ENCODE assay signal across 8 cellular contexts in genomic region chr11:62337682-62338181, GRCh38. TPM values are rescaled to one million over a fixed set of nuclear protein-coding genes. Genes with fewer than 3 reads are reported as not detected.
A peak's percentile ranks its signal among the peaks of the same experiment; 100 is the strongest.
DNase-seq lines count a peak whose midpoint lies in the region; TF ChIP-seq lines count a peak whose summit lies in the region.

No MANE protein-coding gene starts in this region.

- H3K27me3 Mint-ChIP-seq in activated CD4-positive, alpha-beta T cell treated with anti-CD3 and anti-CD28 coated beads, Interleukin-2, amount 10 ng/mL, durations not matched to agents 24 days and 14 days = peaks cover 33% of the 10 kb centered on the region

- H3K79me2 ChIP-seq in fibroblast of lung (ENCODE audit: control insufficient read depth, insufficient read depth, low read length) (no peaks in the 10 kb centered on the region), neural cell (replicated peaks; ENCODE audit: insufficient read depth, low read length) (no peaks in the 10 kb centered on the region), Karpas-422 (ENCODE audit: low read length) (no peaks in the 10 kb centered on the region)

- intact Hi-C loops in activated CD4-positive, alpha-beta T cell treated with anti-CD3 and anti-CD28 coated beads, Interleukin-2, amount 10 ng/mL, durations not matched to agents 24 days and 14 days (cut with micrococcal nuclease) = no loop called here

- no peaks in the 10 kb centered on the region for H4K20me1 ChIP-seq in fibroblast of lung (ENCODE audit: control insufficient read depth, extremely low read depth, insufficient read depth, low read length)
- no peaks in the 10 kb centered on the region for H4K20me1 ChIP-seq in neural cell (ENCODE audit: insufficient read depth)
- no peaks in the 10 kb centered on the region for H4K20me1 ChIP-seq in Karpas-422 (ENCODE audit: insufficient read depth, low read depth, low read length)

- H3K4me2 ChIP-seq in fibroblast of lung (ENCODE audit: extremely low read depth, insufficient read depth, low read length) = peak overlapping the region; percentile 77
- H3K4me2 ChIP-seq in neural cell (ENCODE audit: low read length) = peak overlapping the region; percentile 51
- H3K4me2 ChIP-seq in Karpas-422 (ENCODE audit: low read depth, low read length, poor library complexity, severe bottlenecking) = no peak overlapping the region

- H3K4me3 ChIP-seq in fibroblast of lung (replicated peaks in 1 of 4; ENCODE audit: control extremely low read depth in 1 of 4, insufficient read depth in 1 of 4, low read depth in 3 of 4, low read length in 4 of 4) (peak overlapping the region; percentile 47 to 65 (median 60)), neural cell (ENCODE audit: low read length) (peak overlapping the region; percentile 82), Karpas-422 (ENCODE audit: low read length) (no peak overlapping the region)

- no peaks in the 10 kb centered on the region for H3F3A ChIP-seq in neural cell (ENCODE audit: insufficient read depth, low read length, poor library complexity, severe bottlenecking)

- peak; percentile 27 for DNase-seq in DMS79 (lab: John Stamatoyannopoulos, UW)
- peak; percentile 17 for DNase-seq in HPDE6-E6E7 (ENCODE audit: extremely low spot score)
- DNase-seq in activated CD4-positive, alpha-beta T cell treated with anti-CD3 and anti-CD28 coated beads, Interleukin-2, amount 10 ng/mL, durations not matched to agents 24 days and 14 days = no peak
- peak in 1 of 2 donors; percentile 7 for DNase-seq in fibroblast of lung (ENCODE audit: low read depth in 2 of 2)
- no peak for DNase-seq in Karpas-422
- no peak for DNase-seq in GM10248 (ENCODE audit: extremely low spot score)
- DNase-seq in stimulated activated naive CD4-positive, alpha-beta T cell treated with Interleukin-2 at 50 U/mL for 16 hours (lab: John Stamatoyannopoulos, UW) = no peak

- TF ChIP-seq CTCF in fibroblast of lung (conservative IDR thresholded peaks at IDR 0.05 in 1 of 2, IDR thresholded peaks at IDR 0.05 in 1 of 2; ENCODE audit: low read depth in 1 of 2, low read length in 2 of 2) (no peak), neural cell (IDR thresholded peaks at IDR 0.05; ENCODE audit: poor library complexity, severe bottlenecking) (no peak), GM10248 (IDR thresholded peaks at IDR 0.05; ENCODE audit: control extremely low read depth, extremely low read depth, low read depth, missing control alignments) (no peak)

- H3K4me1 ChIP-seq in fibroblast of lung (ENCODE audit: control insufficient read depth, extremely low read depth, insufficient read depth, low read length) (peaks cover 2% of the 10 kb centered on the region), Karpas-422 (ENCODE audit: low read length) (no peaks in the 10 kb centered on the region)

- CTCF ChIA-PET in GM10248 (lab: Yijun Ruan, JAX) = interaction anchor here (0.8 to 1.2 kb wide), 4 partner anchors 15 to 40 kb away, joined by 3 to 4 read pairs (median 3); no protein-coding TSS in a partner anchor

- H2AFZ ChIP-seq in fibroblast of lung (ENCODE audit: low read length) (peak overlapping the region; percentile 68), neural cell (ENCODE audit: low read depth, low read length) (peak overlapping the region; percentile 93), Karpas-422 (ENCODE audit: low read length) (no peak overlapping the region)

- POLR2A ChIA-PET in GM10248 (lab: Yijun Ruan, JAX) = no interaction called here

- no peak for TF ChIP-seq EP300 in neural cell (conservative IDR thresholded peaks at IDR 0.05; ENCODE audit: poor library complexity, severe bottlenecking)

- no peak for TF ChIP-seq RAD21 in neural cell (conservative IDR thresholded peaks at IDR 0.05)

- H3K36me3 Mint-ChIP-seq in activated CD4-positive, alpha-beta T cell treated with anti-CD3 and anti-CD28 coated beads, Interleukin-2, amount 10 ng/mL, durations not matched to agents 24 days and 14 days (ENCODE audit: low read depth) = peaks cover 4% of the 10 kb centered on the region

- H3K9me2 ChIP-seq in neural cell (ENCODE audit: insufficient read depth, low read length) (no peaks in the 10 kb centered on the region), Karpas-422 (replicated peaks; ENCODE audit: insufficient read depth, low read length) (no peaks in the 10 kb centered on the region)

- H3K36me3 ChIP-seq in fibroblast of lung (ENCODE audit: control insufficient read depth, insufficient read depth, low read length) (no peaks in the 10 kb centered on the region), neural cell (ENCODE audit: insufficient read depth, low read length) (peaks cover 6% of the 10 kb centered on the region), Karpas-422 (ENCODE audit: insufficient read depth, low read length) (no peaks in the 10 kb centered on the region)

- H3K9me3 Mint-ChIP-seq in activated CD4-positive, alpha-beta T cell treated with anti-CD3 and anti-CD28 coated beads, Interleukin-2, amount 10 ng/mL, durations not matched to agents 24 days and 14 days = no peaks in the 10 kb centered on the region

- H3K27me3 ChIP-seq in fibroblast of lung (ENCODE audit: control insufficient read depth, insufficient read depth, low read length) (peaks cover 6% of the 10 kb centered on the region), neural cell (ENCODE audit: insufficient read depth, low read depth, low read length) (no peaks in the 10 kb centered on the region), Karpas-422 (ENCODE audit: low read length) (no peaks in the 10 kb centered on the region)

- H3K9me3 ChIP-seq in fibroblast of lung (ENCODE audit: control insufficient read depth, insufficient read depth, low read depth, low read length) (no peaks in the 10 kb centered on the region), neural cell (ENCODE audit: low read length) (no peaks in the 10 kb centered on the region), Karpas-422 (ENCODE audit: low read length) (no peaks in the 10 kb centered on the region)

- H3K27ac ChIP-seq in fibroblast of lung (ENCODE audit: insufficient read depth, low read length) = no peak overlapping the region
- H3K27ac ChIP-seq in neural cell (ENCODE audit: low read length) = peak overlapping the region; percentile 76
- no peak overlapping the region for H3K27ac ChIP-seq in Karpas-422 (ENCODE audit: low read length)

- H3K27ac Mint-ChIP-seq in activated CD4-positive, alpha-beta T cell treated with anti-CD3 and anti-CD28 coated beads, Interleukin-2, amount 10 ng/mL, durations not matched to agents 24 days and 14 days = no peak overlapping the region

- H3K9ac ChIP-seq in fibroblast of lung (ENCODE audit: insufficient read depth, low read length) (peak overlapping the region; percentile 16), neural cell (ENCODE audit: low read length) (peak overlapping the region; percentile 85), Karpas-422 (ENCODE audit: low read length) (no peak overlapping the region)

- peaks cover 12% of the 10 kb centered on the region for H3K4me1 Mint-ChIP-seq in activated CD4-positive, alpha-beta T cell treated with anti-CD3 and anti-CD28 coated beads, Interleukin-2, amount 10 ng/mL, durations not matched to agents 24 days and 14 days

- peak overlapping the region; percentile 89 for H3K4me3 Mint-ChIP-seq in activated CD4-positive, alpha-beta T cell treated with anti-CD3 and anti-CD28 coated beads, Interleukin-2, amount 10 ng/mL, durations not matched to agents 24 days and 14 days

TF ChIP-seq in neural cell, 6 proteins besides CTCF, POLR2A, EP300 and RAD21 (continues in another document):
- TF ChIP-seq REST (IDR thresholded peaks at IDR 0.05; ENCODE audit: borderline replicate concordance) (no peak), POLR2AphosphoS5 (IDR thresholded peaks at IDR 0.05) (peak; percentile 42), TAF1 (IDR thresholded peaks at IDR 0.05; ENCODE audit: low read depth) (no peak), EZH2 (IDR thresholded peaks at IDR 0.05; ENCODE audit: borderline replicate concordance, insufficient read depth, low read length, poor library complexity, severe bottlenecking) (no peak)

RNA-seq across cellular contexts. Expression of gene ASRGL1, which starts 0.5 kb away (rescaled TPM):
- 3.6 and 5.8 TPM in 2 replicates for total RNA-seq in activated CD4-positive, alpha-beta T cell treated with anti-CD3 and anti-CD28 coated beads, Interleukin-2, amount 10 ng/mL, durations not matched to agents 24 days and 14 days
- total RNA-seq in fibroblast of lung = under 0.01 TPM in 1 of 2 replicates, not detected in the other
- polyA plus RNA-seq in fibroblast of lung (0.22 and 1.1 TPM in 2 replicates), neural cell (129 and 141 TPM in 2 replicates)
- 0.45 and 0.71 TPM in 2 replicates for polyA plus RNA-seq in fibroblast of lung (2012)
- polyA minus RNA-seq in fibroblast of lung (ENCODE audit: low replicate concordance) (not detected in 2 replicates), neural cell (67.4 and 76.3 TPM in 2 replicates)
- not detected in 2 replicates for total RNA-seq in Karpas-422 (2014; rRNA removed; shearing (Covaris generic); ENCODE audit: low replicate concordance)

RNA-seq across cellular contexts. Expression of gene SCGB1D4, which starts 38.9 kb away (rescaled TPM):
- not detected in 2 replicates for total RNA-seq in activated CD4-positive, alpha-beta T cell treated with anti-CD3 and anti-CD28 coated beads, Interleukin-2, amount 10 ng/mL, durations not matched to agents 24 days and 14 days
- not detected in 2 replicates for total RNA-seq in fibroblast of lung
- polyA plus RNA-seq in fibroblast of lung (not detected in 2 replicates), neural cell (not detected in 2 replicates)
- polyA plus RNA-seq in fibroblast of lung (2012) = not detected in 2 replicates
- polyA minus RNA-seq in fibroblast of lung (ENCODE audit: low replicate concordance) (not detected in 2 replicates), neural cell (not detected in 2 replicates)
- not detected in 2 replicates for total RNA-seq in Karpas-422 (2014; rRNA removed; shearing (Covaris generic); ENCODE audit: low replicate concordance)

Comparison
In these comparisons a context has a peak if more than half of its experiments do, and no peak if none do; other contexts are left out.
1. DNase-seq: peak in DMS79 (single experiment) and HPDE6-E6E7 (single experiment); none in activated CD4-positive, alpha-beta T cell treated with anti-CD3 and anti-CD28 coated beads, Interleukin-2, amount 10 ng/mL, durations not matched to agents 24 days and 14 days (single experiment), Karpas-422 (single experiment), GM10248 (single experiment) and stimulated activated naive CD4-positive, alpha-beta T cell treated with Interleukin-2 at 50 U/mL for 16 hours (single experiment).